ENCODE assay signal across 15 cellular contexts in genomic region chr17:41737680-41738023, GRCh38. TPM values are rescaled to one million over a fixed set of nuclear protein-coding genes. Genes with fewer than 3 reads are reported as not detected.
DNase-seq lines count a peak whose midpoint lies in the region; ATAC-seq and TF ChIP-seq lines count a peak whose summit lies in the region.
"Had no signal": no experiment of that assay in that cellular context is flagged by ENCODE, and none has a peak within 500 bp of the region (broad histone marks: within the 10 kb centered on the region; RNA-seq: fewer than 3 reads in every experiment).

No MANE protein-coding gene starts in this region.

- no peaks in the 10 kb centered on the region for H4K20me1 ChIP-seq in SK-N-SH (ENCODE audit: insufficient read depth)
- peaks cover 0 to 13% (median 0%) of the 10 kb centered on the region in 11 experiments; a peak in 6 of 22 replicates for H4K20me1 ChIP-seq in BLaER1 treated with 17β-estradiol and CSF1 and Interleukin-3, amounts not matched to agents 10 nM and 100 nM

- H3K9me3 ChIP-seq in SK-N-SH, result no peaks in the 10 kb centered on the region
- H3K9me3 ChIP-seq in BLaER1 treated with 17β-estradiol and CSF1 and Interleukin-3, amounts not matched to agents 10 nM and 100 nM (replicated peaks in 1 of 11), result no peaks in the 10 kb centered on the region
- H3K9me3 ChIP-seq: adrenal gland had no signal

- ATAC-seq in SK-N-SH treated with all-trans-retinoic acid at 6 μM for 48 hours, result peak; percentile 24
- peak; percentile 5 for ATAC-seq in left lobe of liver
- no peak for ATAC-seq in HG03342 (IDR thresholded peaks at IDR 0.05; ENCODE audit: unreplicated experiment)
- ATAC-seq in HG03565 (IDR thresholded peaks at IDR 0.05; ENCODE audit: unreplicated experiment), result no peak

- CTCF ChIA-PET in SK-N-SH (lab: Yijun Ruan, JAX), result interaction anchor here (0.5 to 24.8 kb wide), 36 partner anchors 8 to 281 kb away, joined by 3 to 405 read pairs (median 4); partner anchors contain the start of genes FKBP10, JUP, KLHL11 and ODAD4

- H3F3A ChIP-seq in SK-N-SH (replicated peaks; ENCODE audit: insufficient read depth), result no peaks in the 10 kb centered on the region

- H3K27ac ChIP-seq in SK-N-SH (ENCODE audit: low read depth in 2 of 2, low read length in 1 of 2), result no peak overlapping the region
- H3K27ac ChIP-seq in BLaER1 treated with 17β-estradiol and CSF1 and Interleukin-3, amounts not matched to agents 10 nM and 100 nM, result no peak overlapping the region
- H3K27ac ChIP-seq: adrenal gland had no signal

- no peak for TF ChIP-seq EP300 in SK-N-SH (IDR thresholded peaks at IDR 0.05; ENCODE audit: borderline replicate concordance in 1 of 2, low read depth in 1 of 2, low read length in 1 of 2)

- H2AFZ ChIP-seq in SK-N-SH (ENCODE audit: low read depth), result no peak overlapping the region

- WGBS in SK-N-SH (ENCODE audit: low lambda C conversion rate), result 10% methylated on average over 4 of the region's 5 CpGs

- H3K36me3 ChIP-seq in SK-N-SH (replicated peaks in 1 of 2; ENCODE audit: control insufficient read depth in 1 of 2, insufficient read depth in 2 of 2, low read length in 1 of 2), result no peaks in the 10 kb centered on the region
- no peaks in the 10 kb centered on the region for H3K36me3 ChIP-seq in BLaER1 treated with 17β-estradiol and CSF1 and Interleukin-3, amounts not matched to agents 10 nM and 100 nM
- H3K36me3 ChIP-seq: adrenal gland had no signal

- TF ChIP-seq RAD21 in SK-N-SH (IDR thresholded peaks at IDR 0.05; ENCODE audit: low read length), result no peak

- H3K27me3 ChIP-seq in SK-N-SH (ENCODE audit: insufficient read depth), result peaks cover 45% of the 10 kb centered on the region
- H3K27me3 ChIP-seq in BLaER1 treated with 17β-estradiol and CSF1 and Interleukin-3, amounts not matched to agents 10 nM and 100 nM, result peaks cover 50 to 52% (median 51%) of the 10 kb centered on the region in 11 experiments

- no peak for TF ChIP-seq CTCF in SK-N-SH (IDR thresholded peaks at IDR 0.05)

- no peak overlapping the region for H3K4me2 ChIP-seq in SK-N-SH
- H3K4me2 ChIP-seq in BLaER1 treated with 17β-estradiol and CSF1 and Interleukin-3, amounts not matched to agents 10 nM and 100 nM, result peak overlapping the region in 7 of 11 experiments; percentile 32 to 65 (median 40); a peak in 14 of 22 replicates
- H3K4me2 ChIP-seq: smooth muscle cell had no signal

- POLR2A ChIA-PET in SK-N-SH (lab: Yijun Ruan, JAX), result interaction anchor here (1.5 kb wide), 1 partner anchor 64 kb away, joined by 7 read pairs; no protein-coding TSS in a partner anchor

- H3K9ac ChIP-seq in SK-N-SH, result no peak overlapping the region
- H3K9ac ChIP-seq in BLaER1 treated with 17β-estradiol and CSF1 and Interleukin-3, amounts not matched to agents 10 nM and 100 nM, result no peak overlapping the region; a peak in 1 of 22 replicates

- H3K9me2 ChIP-seq in SK-N-SH, result no peaks in the 10 kb centered on the region

- H3K79me2 ChIP-seq in SK-N-SH (ENCODE audit: insufficient read depth), result no peaks in the 10 kb centered on the region

- H3K4me3 ChIP-seq in SK-N-SH (ENCODE audit: low read depth in 2 of 2, low read length in 1 of 2), result peak overlapping the region in 1 of 2 experiments; percentile 1; a peak in 1 of 4 replicates
- no peak overlapping the region for H3K4me3 ChIP-seq in BLaER1 treated with 17β-estradiol and CSF1 and Interleukin-3, amounts not matched to agents 10 nM and 100 nM
- H3K4me3 ChIP-seq: adrenal gland, lung, smooth muscle cell had no signal

- DNase-seq in SK-N-SH (no peak), RPMI8226 (peak; percentile 45), left lobe of liver (ENCODE audit: low spot score) (no peak), amniotic stem cell (lab: John Stamatoyannopoulos, UW) (no peak)

- H3K4me1 ChIP-seq in SK-N-SH (ENCODE audit: control insufficient read depth in 1 of 2, insufficient read depth in 2 of 2, low read depth in 1 of 2, low read length in 1 of 2), result peaks cover 0 to 15% of the 10 kb centered on the region in 2 experiments; a peak in 1 of 4 replicates
- H3K4me1 ChIP-seq in BLaER1 treated with 17β-estradiol and CSF1 and Interleukin-3, amounts not matched to agents 10 nM and 100 nM, result peaks cover 9 to 64% (median 50%) of the 10 kb centered on the region in 10 experiments

TF ChIP-seq in SK-N-SH treated with all-trans-retinoic acid at 6 μM for 48 hours, 23 proteins besides CTCF, POLR2A, EP300 and RAD21 (continues in another document):
- TF ChIP-seq ARNTL (CRISPR knock-in tag; IDR thresholded peaks at IDR 0.05; ENCODE audit: borderline replicate concordance, low read depth) (no peak), ESRRG (CRISPR knock-in tag; IDR thresholded peaks at IDR 0.05) (no peak), PPARA (CRISPR knock-in tag; IDR thresholded peaks at IDR 0.05; ENCODE audit: borderline replicate concordance) (no peak), PATZ1 (CRISPR knock-in tag; IDR thresholded peaks at IDR 0.05; ENCODE audit: borderline replicate concordance) (no peak), ISL1 (CRISPR knock-in tag; IDR thresholded peaks at IDR 0.05) (no peak), RARB (CRISPR knock-in tag; IDR thresholded peaks at IDR 0.05) (no peak)

TF ChIP-seq in SK-N-SH, 30 proteins besides CTCF, POLR2A, EP300 and RAD21:
- TF ChIP-seq TCF12 (IDR thresholded peaks at IDR 0.05), result no peak
- TF ChIP-seq SMC3 (IDR thresholded peaks at IDR 0.05; ENCODE audit: low read depth, low read length), result no peak
- TF ChIP-seq POLR2AphosphoS5 (IDR thresholded peaks at IDR 0.05; ENCODE audit: low read depth, low read length), result no peak
- TF ChIP-seq FOXJ3 (CRISPR knock-in tag; IDR thresholded peaks at IDR 0.05), result no peak
- no peak for TF ChIP-seq GATA2 (CRISPR knock-in tag; IDR thresholded peaks at IDR 0.05)
- TF ChIP-seq USF2 (IDR thresholded peaks at IDR 0.05; ENCODE audit: borderline replicate concordance, low read depth, low read length), result no peak
- no peak for TF ChIP-seq TAF1 (IDR thresholded peaks at IDR 0.05; ENCODE audit: borderline replicate concordance, low read depth, low read length)
- no peak for TF ChIP-seq TEAD4 (IDR thresholded peaks at IDR 0.05; ENCODE audit: borderline replicate concordance, insufficient read depth)
- TF ChIP-seq FOXM1 (IDR thresholded peaks at IDR 0.05; ENCODE audit: low read depth), result no peak
- no peak for TF ChIP-seq CHD2 (IDR thresholded peaks at IDR 0.05; ENCODE audit: low read length, partially characterized antibody)
- no peak for TF ChIP-seq MAX (IDR thresholded peaks at IDR 0.05; ENCODE audit: low read depth)
- TF ChIP-seq FOSL2 (IDR thresholded peaks at IDR 0.05; ENCODE audit: borderline replicate concordance, low read depth), result no peak
- TF ChIP-seq RXRA (IDR thresholded peaks at IDR 0.05; ENCODE audit: borderline replicate concordance, low read depth), result no peak
- TF ChIP-seq USF1 (IDR thresholded peaks at IDR 0.05; ENCODE audit: borderline replicate concordance, low read depth), result no peak
- no peak for TF ChIP-seq JUND (IDR thresholded peaks at IDR 0.05)
- TF ChIP-seq PBX3 (IDR thresholded peaks at IDR 0.05), result no peak
- TF ChIP-seq ELF1 (IDR thresholded peaks at IDR 0.05), result no peak
- no peak for TF ChIP-seq YY1 (IDR thresholded peaks at IDR 0.05; ENCODE audit: low read depth)
- TF ChIP-seq NRF1 (IDR thresholded peaks at IDR 0.05; ENCODE audit: low read depth, low read length), result no peak
TF ChIP-seq in SK-N-SH: peak in this region for 0.

RNA-seq across cellular contexts. Expression of gene HAP1, which starts 3.2 kb away (rescaled TPM):
- polyA plus RNA-seq in SK-N-SH (2012; rRNA removed), result 0.16 and 0.18 TPM in 2 replicates
- 0.04 and 0.05 TPM in 2 replicates for polyA plus RNA-seq in SK-N-SH (2012; cell fraction: cytosol; rRNA removed)
- polyA plus RNA-seq in SK-N-SH (2012; cell fraction: nucleus; rRNA removed), result 1.3 and 1.5 TPM in 2 replicates
- total RNA-seq in left lobe of liver, result not detected
- total RNA-seq: HT-29 had no signal

RNA-seq across cellular contexts. Expression of gene GAST, which starts 25.5 kb away (rescaled TPM):
- polyA plus RNA-seq in SK-N-SH (2012; rRNA removed), result not detected in 2 replicates
- not detected in 2 replicates for polyA plus RNA-seq in SK-N-SH (2012; cell fraction: cytosol; rRNA removed)
- not detected in 2 replicates for polyA plus RNA-seq in SK-N-SH (2012; cell fraction: nucleus; rRNA removed)
- total RNA-seq in left lobe of liver, result not detected
- total RNA-seq: activated CD8-positive, alpha-beta memory T cell treated with anti-CD3 and anti-CD28 coated beads for 36 hours; adrenal gland; HT-29; lung; osteoblast; smooth muscle cell; temporal lobe had no signal
- polyA plus RNA-seq: adrenal gland, lung had no signal

RNA-seq across cellular contexts. Expression of gene JUP, which starts 48.9 kb away (rescaled TPM):
- polyA plus RNA-seq in SK-N-SH (2012; rRNA removed), result 9.3 and 13.0 TPM in 2 replicates
- 4.0 and 8.5 TPM in 2 replicates for polyA plus RNA-seq in SK-N-SH (2012; cell fraction: cytosol; rRNA removed)
- polyA plus RNA-seq in SK-N-SH (2012; cell fraction: nucleus; rRNA removed), result 12.3 and 16.4 TPM in 2 replicates
- 72.5 TPM for total RNA-seq in left lobe of liver

RNA-seq across cellular contexts. Expression of gene EIF1, which starts 49.0 kb away (rescaled TPM):
- 300 and 336 TPM in 2 replicates for polyA plus RNA-seq in SK-N-SH (2012; rRNA removed)
- polyA plus RNA-seq in SK-N-SH (2012; cell fraction: cytosol; rRNA removed), result 360 and 565 TPM in 2 replicates
- 300 and 460 TPM in 2 replicates for polyA plus RNA-seq in SK-N-SH (2012; cell fraction: nucleus; rRNA removed)
- 257 TPM for total RNA-seq in left lobe of liver

Comparison
In these comparisons a context has a peak if more than half of its experiments do, and no peak if none do; other contexts are left out.
1. ATAC-seq: peak in SK-N-SH treated with all-trans-retinoic acid at 6 μM for 48 hours (single experiment) and left lobe of liver (single experiment); none in HG03342 (single experiment) and HG03565 (single experiment).